In the genomic region with DNA sequence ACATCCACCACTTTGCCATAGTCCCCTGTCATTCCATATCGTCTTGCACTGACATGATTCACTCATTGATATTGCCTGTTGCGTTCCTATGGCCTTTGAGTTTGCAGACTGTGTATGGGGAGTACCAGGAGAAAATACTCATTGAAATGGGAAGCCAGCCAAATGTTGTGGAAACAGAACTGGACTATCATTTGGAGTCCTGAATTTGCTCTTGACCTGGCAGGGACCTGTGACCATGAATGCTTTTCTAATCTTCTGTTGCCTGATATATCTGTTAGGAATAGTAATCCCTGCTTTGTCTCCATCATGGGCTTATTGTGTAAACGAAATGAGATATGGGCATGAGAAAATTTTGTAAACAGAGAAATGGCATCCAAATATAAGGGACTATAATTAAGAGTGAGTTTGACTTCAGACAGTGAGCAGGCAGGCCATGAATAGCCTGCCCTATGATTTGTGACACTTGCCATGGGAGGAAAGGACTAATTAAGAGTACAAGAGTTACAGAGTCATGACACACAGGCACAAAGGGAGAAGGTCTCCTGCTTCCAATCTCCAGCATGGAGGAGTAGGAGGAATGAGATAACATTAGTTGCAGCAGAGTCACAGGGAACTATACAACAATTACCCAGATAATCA, we compare ENCODE assay signal across 20 cellular contexts.
"Had no signal": no experiment of that assay in that cellular context is flagged by ENCODE, and none has a peak within 500 bp of the region (broad histone marks: within the 10 kb centered on the region; RNA-seq: fewer than 3 reads in every experiment).

No MANE protein-coding gene starts in this region.

- H3K9me3 ChIP-seq: adrenal gland, colonic mucosa, esophagus muscularis mucosa, right lobe of liver, thoracic aorta, upper lobe of right lung had no signal

- H3K27me3 Mint-ChIP-seq: activated CD4-positive, alpha-beta T cell treated with anti-CD3 and anti-CD28 coated beads, Interleukin-2, amount 10 ng/mL, durations not matched to agents 24 days and 14 days; activated naive CD4-positive, alpha-beta T cell treated with anti-CD3 and anti-CD28 coated beads, Interleukin-2, amount 50 U/mL, for 24 hours had no signal

- H3K4me1 ChIP-seq: adrenal gland, colonic mucosa, right lobe of liver, upper lobe of right lung had no signal

- H3K36me3 Mint-ChIP-seq: activated naive CD4-positive, alpha-beta T cell treated with anti-CD3 and anti-CD28 coated beads, Interleukin-2, amount 50 U/mL, for 24 hours had no signal

- H3K4me1 Mint-ChIP-seq: activated CD4-positive, alpha-beta T cell treated with anti-CD3 and anti-CD28 coated beads, Interleukin-2, amount 10 ng/mL, durations not matched to agents 24 days and 14 days; activated naive CD4-positive, alpha-beta T cell treated with anti-CD3 and anti-CD28 coated beads, Interleukin-2, amount 50 U/mL, for 24 hours had no signal

- H3K4me3 ChIP-seq: adrenal gland, colonic mucosa, esophagus muscularis mucosa, right lobe of liver, thoracic aorta, upper lobe of right lung had no signal

- H3K9me3 Mint-ChIP-seq: activated CD4-positive, alpha-beta T cell treated with anti-CD3 and anti-CD28 coated beads, Interleukin-2, amount 10 ng/mL, durations not matched to agents 24 days and 14 days; activated naive CD4-positive, alpha-beta T cell treated with anti-CD3 and anti-CD28 coated beads, Interleukin-2, amount 50 U/mL, for 24 hours; nephron; T-helper 2 cell treated with Interferon-gamma antibody and Interleukin-4, amounts not matched to agents 5 μg/mL and 100 μg/mL, for 36 hours had no signal

- H3K27ac ChIP-seq: adrenal gland, colonic mucosa, esophagus muscularis mucosa, right lobe of liver, thoracic aorta, upper lobe of right lung had no signal

- H3K27ac Mint-ChIP-seq: activated CD4-positive, alpha-beta T cell treated with anti-CD3 and anti-CD28 coated beads, Interleukin-2, amount 10 ng/mL, durations not matched to agents 24 days and 14 days; activated CD8-positive, alpha-beta T cell treated with anti-CD3 and anti-CD28 coated beads, Interleukin-2, amount 10 ng/mL, durations not matched to agents 7 days and 5 days; activated naive CD4-positive, alpha-beta T cell treated with anti-CD3 and anti-CD28 coated beads, Interleukin-2, amount 50 U/mL, for 24 hours; nephron; progenitor cell of endocrine pancreas; T-helper 2 cell treated with Interferon-gamma antibody and Interleukin-4, amounts not matched to agents 5 μg/mL and 100 μg/mL, for 36 hours had no signal

- DNase-seq: activated CD4-positive, alpha-beta T cell treated with anti-CD3 and anti-CD28 coated beads, Interleukin-2, amount 10 ng/mL, durations not matched to agents 24 days and 14 days; activated CD4-positive, CD25-positive, alpha-beta regulatory T cell; activated CD8-positive, alpha-beta memory T cell treated with anti-CD3 and anti-CD28 coated beads, Interleukin-2, amount 50 U/mL, for 4 hours; activated CD8-positive, alpha-beta T cell treated with anti-CD3 and anti-CD28 coated beads, Interleukin-2, amount 10 ng/mL, durations not matched to agents 7 days and 5 days; activated effector memory CD4-positive, alpha-beta T cell treated with anti-CD3 and anti-CD28 coated beads, Interleukin-2, amount 50 U/mL, for 16 hours; activated T-cell treated with anti-CD3 and anti-CD28 coated beads, Interleukin-2, amount 50 U/mL, for 48 hours; adrenal gland; caudate nucleus; colonic mucosa; hypothalamus; kidney; nucleus accumbens; right lobe of liver; upper lobe of right lung had no signal

- H3K4me3 Mint-ChIP-seq: activated CD4-positive, alpha-beta T cell treated with anti-CD3 and anti-CD28 coated beads, Interleukin-2, amount 10 ng/mL, durations not matched to agents 24 days and 14 days; activated CD8-positive, alpha-beta T cell treated with anti-CD3 and anti-CD28 coated beads, Interleukin-2, amount 10 ng/mL, durations not matched to agents 7 days and 5 days; activated naive CD4-positive, alpha-beta T cell treated with anti-CD3 and anti-CD28 coated beads, Interleukin-2, amount 50 U/mL, for 24 hours; nephron; T-helper 2 cell treated with Interferon-gamma antibody and Interleukin-4, amounts not matched to agents 5 μg/mL and 100 μg/mL, for 36 hours had no signal

- H3K36me3 ChIP-seq: adrenal gland, colonic mucosa, esophagus muscularis mucosa, right lobe of liver, thoracic aorta, upper lobe of right lung had no signal

- H3K27me3 ChIP-seq: adrenal gland, colonic mucosa, esophagus muscularis mucosa, right lobe of liver, upper lobe of right lung had no signal

- ATAC-seq: activated CD8-positive, alpha-beta T cell treated with anti-CD3 and anti-CD28 coated beads, Interleukin-2, amount 10 ng/mL, durations not matched to agents 7 days and 5 days; right lobe of liver; upper lobe of right lung had no signal
